ENCODE assay signal across 2 cellular contexts in genomic region chr5:101529094-101529493, GRCh38.
DNase-seq lines count a peak whose midpoint lies in the region; ATAC-seq lines count a peak whose summit lies in the region.
"Not testable (repeated sequence)": the region's sequence is repeated elsewhere in the genome, so short reads cannot be mapped to it uniquely, and the experiment has no call there.

No MANE protein-coding gene starts in this region.

- not testable (repeated sequence) for H3K27me3 ChIP-seq in mesenchymal stem cell (ENCODE audit: control insufficient read depth in 1 of 2, insufficient read depth in 1 of 2, low read length in 2 of 2)

- not testable (repeated sequence) for H3K23ac ChIP-seq in mesenchymal stem cell (ENCODE audit: low read length in 2 of 2)

- not testable (repeated sequence) for H3K14ac ChIP-seq in mesenchymal stem cell (ENCODE audit: low read length in 2 of 2)

- ATAC-seq in Right ventricle myocardium inferior, result not testable (repeated sequence)

- H4K91ac ChIP-seq in mesenchymal stem cell (ENCODE audit: low read length), result not testable (repeated sequence)

- WGBS in mesenchymal stem cell, result 82% methylated on average over 8 of the region's 8 CpGs

- peak overlapping the region; percentile 27 for H2AFZ ChIP-seq in mesenchymal stem cell (ENCODE audit: low read depth, low read length)

- H3K4ac ChIP-seq in mesenchymal stem cell (ENCODE audit: low read depth in 1 of 2, low read length in 2 of 2), result not testable (repeated sequence)

- H3K4me1 ChIP-seq in mesenchymal stem cell (ENCODE audit: control insufficient read depth, insufficient read depth, low read depth, low read length), result not testable (repeated sequence)

- not testable (repeated sequence) for H3K4me2 ChIP-seq in mesenchymal stem cell (ENCODE audit: low read length, poor library complexity, severe bottlenecking)

- intact Hi-C loops in Right ventricle myocardium inferior (cut with DNase I), result not testable (repeated sequence)

- H2BK15ac ChIP-seq in mesenchymal stem cell (ENCODE audit: low read depth, poor library complexity, severe bottlenecking), result not testable (repeated sequence)

- not testable (repeated sequence) for H2AK5ac ChIP-seq in mesenchymal stem cell (ENCODE audit: low read length, severe bottlenecking)

- not testable (repeated sequence) for H2BK5ac ChIP-seq in mesenchymal stem cell (ENCODE audit: low read depth, low read length, poor library complexity, severe bottlenecking)

- H4K8ac ChIP-seq in mesenchymal stem cell (ENCODE audit: low read length), result not testable (repeated sequence)

- H3K27ac ChIP-seq in mesenchymal stem cell (ENCODE audit: low read length, poor library complexity, severe bottlenecking), result not testable (repeated sequence)

- not testable (repeated sequence) for H3K4me3 ChIP-seq in mesenchymal stem cell (ENCODE audit: insufficient read depth in 1 of 2, low read depth in 1 of 2, low read length in 2 of 2)

- H3K79me1 ChIP-seq in mesenchymal stem cell (replicated peaks; ENCODE audit: low read length, poor library complexity, severe bottlenecking), result not testable (repeated sequence)

- not testable (repeated sequence) for H3K18ac ChIP-seq in mesenchymal stem cell (ENCODE audit: low read depth in 1 of 2, low read length in 2 of 2)

- not testable (repeated sequence) for H2BK12ac ChIP-seq in mesenchymal stem cell (ENCODE audit: low read length in 2 of 2)

- H3K9ac ChIP-seq in mesenchymal stem cell (ENCODE audit: low read length), result not testable (repeated sequence)

- DNase-seq in Right ventricle myocardium inferior (ENCODE audit: missing footprints), result peak; percentile 43
- DNase-seq in mesenchymal stem cell, result not testable (repeated sequence)

- H3K9me3 ChIP-seq in mesenchymal stem cell (ENCODE audit: control insufficient read depth, low read length), result not testable (repeated sequence)

- H3K36me3 ChIP-seq in mesenchymal stem cell (ENCODE audit: control insufficient read depth in 1 of 2, insufficient read depth in 2 of 2, low read depth in 1 of 2, low read length in 2 of 2), result not testable (repeated sequence)

- not testable (repeated sequence) for H2BK120ac ChIP-seq in mesenchymal stem cell (ENCODE audit: low read depth, low read length)
